8 cellular contexts compared by ENCODE assay signal in the genomic region with DNA sequence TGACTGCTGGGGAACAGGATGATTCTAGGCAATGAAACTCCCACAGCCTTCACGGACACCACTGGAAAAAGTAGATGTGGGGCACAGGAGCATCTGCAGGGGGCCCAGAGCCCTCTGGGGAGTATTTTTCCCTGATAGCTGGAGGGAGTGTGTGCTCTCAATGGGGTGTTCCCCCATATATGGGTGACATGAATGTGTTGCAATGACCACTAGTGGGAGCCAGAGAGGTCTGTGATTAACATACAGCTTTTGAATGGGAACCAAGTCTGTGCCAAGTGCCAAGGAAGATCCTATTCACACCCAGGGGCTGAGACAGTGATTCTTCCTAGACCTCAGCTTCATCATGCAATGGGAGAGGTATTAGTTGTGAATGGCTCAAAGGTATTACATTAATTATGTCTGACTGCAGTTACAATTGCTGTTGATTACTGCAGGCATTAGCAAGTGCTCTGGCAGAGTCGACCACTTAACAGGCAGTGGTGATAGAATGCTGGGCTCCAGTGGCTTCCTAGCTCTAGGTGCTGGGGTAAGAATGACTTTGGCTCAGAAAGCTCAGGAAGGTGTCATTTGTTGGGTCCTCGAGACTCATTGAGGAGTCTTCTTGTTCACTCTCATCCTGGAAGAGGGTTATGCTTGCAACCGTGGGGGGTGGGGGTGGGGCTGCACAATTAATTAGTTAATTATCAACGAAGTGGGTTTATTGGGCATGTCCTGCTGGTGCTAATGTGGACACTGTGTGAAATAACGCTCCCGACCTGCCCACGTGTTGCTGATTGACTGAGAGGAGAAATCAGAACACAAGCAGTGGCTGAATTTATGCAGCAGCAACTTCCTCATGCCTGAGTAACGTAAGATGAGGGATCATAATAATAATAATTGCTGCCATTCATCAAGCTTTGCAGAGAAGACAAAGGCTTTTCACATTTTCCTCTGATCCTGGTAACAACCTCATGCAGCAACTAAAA.
DNase-seq lines count a peak whose midpoint lies in the region; ATAC-seq and TF ChIP-seq lines count a peak whose summit lies in the region.

No MANE protein-coding gene starts in this region.

- peak; percentile 72 for DNase-seq in Calu3
- peak; percentile 45 for DNase-seq in LNCaP clone FGC (ENCODE audit: low read depth)
- peak in 32 of 61 donors; percentile 4 to 74 (median 22) for DNase-seq in caudate nucleus (lab: John Stamatoyannopoulos, UW)
- DNase-seq in kidney tubule cell (ENCODE audit: low spot score): peak; percentile 72
- peak; percentile 8 for DNase-seq in stimulated activated CD4-positive, alpha-beta T cell treated with anti-CD3 and anti-CD28 coated beads, Interleukin-4, amount 100 ng/mL, for 1 hour
- DNase-seq in posterior vena cava (ENCODE audit: low spot score): no peak

- no TSS peak for BruUV-seq in Calu3 (replicated peaks; lab: Mats Ljungman, UMichigan)

- no peaks in the 10 kb centered on the region for H3K4me1 Mint-ChIP-seq in Calu3 (ENCODE audit: low read depth, unreplicated experiment)

- H3K4me3 ChIP-seq in LNCaP clone FGC (ENCODE audit: low read depth, low read length): no peak overlapping the region

- peaks cover 92% of the 10 kb centered on the region for H3K27me3 Mint-ChIP-seq in Calu3 (ENCODE audit: unreplicated experiment)

- ATAC-seq in GM19455 (IDR thresholded peaks at IDR 0.05; ENCODE audit: unreplicated experiment): peak; percentile 68
- ATAC-seq in SK-N-SH treated with all-trans-retinoic acid at 6 μM for 48 hours: peak; percentile 88

- H3K4me3 Mint-ChIP-seq in Calu3 (ENCODE audit: low read depth, unreplicated experiment): no peak overlapping the region

- no peaks in the 10 kb centered on the region for H3K9me3 Mint-ChIP-seq in Calu3 (ENCODE audit: low read depth, unreplicated experiment)

- no peaks in the 10 kb centered on the region for H3K36me3 Mint-ChIP-seq in Calu3 (ENCODE audit: insufficient read depth, unreplicated experiment)

- no peak overlapping the region for H3K27ac ChIP-seq in caudate nucleus (ENCODE audit: low read depth, low read length)

- TF ChIP-seq CTCF in Calu3 (IDR thresholded peaks at IDR 0.05; ENCODE audit: unreplicated experiment): peak; percentile 69
- peak; percentile 77 for TF ChIP-seq CTCF in LNCaP clone FGC (IDR thresholded peaks at IDR 0.05; ENCODE audit: control insufficient read depth, extremely low read depth, insufficient read depth)

- intact Hi-C loops in Calu3 (cut with micrococcal nuclease; ENCODE audit: unreplicated experiment): loop anchor here (1.0 to 5.0 kb wide), 2 partner anchors 532 to 763 kb away; no protein-coding TSS in a partner anchor
- intact Hi-C loops in posterior vena cava (cut with DNase I): no loop called here

- CTCF ChIA-PET in Calu3 (lab: Charles Lee): interaction anchor here (0.6 to 1.4 kb wide), 9 partner anchors 16 to 767 kb away, joined by 3 to 4 read pairs (median 3); no protein-coding TSS in a partner anchor

- no peak overlapping the region for H3K27ac Mint-ChIP-seq in Calu3 (ENCODE audit: unreplicated experiment)

TF ChIP-seq in SK-N-SH treated with all-trans-retinoic acid at 6 μM for 48 hours, 23 proteins besides CTCF, POLR2A, EP300 and RAD21:
- TF ChIP-seq ESRRG (CRISPR knock-in tag; IDR thresholded peaks at IDR 0.05): no peak
- TF ChIP-seq, protein P1, sequence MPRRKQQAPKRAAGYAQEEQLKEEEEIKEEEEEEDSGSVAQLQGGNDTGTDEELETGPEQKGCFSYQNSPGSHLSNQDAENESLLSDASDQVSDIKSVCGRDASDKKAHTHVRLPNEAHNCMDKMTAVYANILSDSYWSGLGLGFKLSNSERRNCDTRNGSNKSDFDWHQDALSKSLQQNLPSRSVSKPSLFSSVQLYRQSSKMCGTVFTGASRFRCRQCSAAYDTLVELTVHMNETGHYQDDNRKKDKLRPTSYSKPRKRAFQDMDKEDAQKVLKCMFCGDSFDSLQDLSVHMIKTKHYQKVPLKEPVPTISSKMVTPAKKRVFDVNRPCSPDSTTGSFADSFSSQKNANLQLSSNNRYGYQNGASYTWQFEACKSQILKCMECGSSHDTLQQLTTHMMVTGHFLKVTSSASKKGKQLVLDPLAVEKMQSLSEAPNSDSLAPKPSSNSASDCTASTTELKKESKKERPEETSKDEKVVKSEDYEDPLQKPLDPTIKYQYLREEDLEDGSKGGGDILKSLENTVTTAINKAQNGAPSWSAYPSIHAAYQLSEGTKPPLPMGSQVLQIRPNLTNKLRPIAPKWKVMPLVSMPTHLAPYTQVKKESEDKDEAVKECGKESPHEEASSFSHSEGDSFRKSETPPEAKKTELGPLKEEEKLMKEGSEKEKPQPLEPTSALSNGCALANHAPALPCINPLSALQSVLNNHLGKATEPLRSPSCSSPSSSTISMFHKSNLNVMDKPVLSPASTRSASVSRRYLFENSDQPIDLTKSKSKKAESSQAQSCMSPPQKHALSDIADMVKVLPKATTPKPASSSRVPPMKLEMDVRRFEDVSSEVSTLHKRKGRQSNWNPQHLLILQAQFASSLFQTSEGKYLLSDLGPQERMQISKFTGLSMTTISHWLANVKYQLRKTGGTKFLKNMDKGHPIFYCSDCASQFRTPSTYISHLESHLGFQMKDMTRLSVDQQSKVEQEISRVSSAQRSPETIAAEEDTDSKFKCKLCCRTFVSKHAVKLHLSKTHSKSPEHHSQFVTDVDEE (CRISPR knock-in tag; IDR thresholded peaks at IDR 0.05): peak; percentile 38; the same call in 1 of the 2 replicates
